In the genomic region with DNA sequence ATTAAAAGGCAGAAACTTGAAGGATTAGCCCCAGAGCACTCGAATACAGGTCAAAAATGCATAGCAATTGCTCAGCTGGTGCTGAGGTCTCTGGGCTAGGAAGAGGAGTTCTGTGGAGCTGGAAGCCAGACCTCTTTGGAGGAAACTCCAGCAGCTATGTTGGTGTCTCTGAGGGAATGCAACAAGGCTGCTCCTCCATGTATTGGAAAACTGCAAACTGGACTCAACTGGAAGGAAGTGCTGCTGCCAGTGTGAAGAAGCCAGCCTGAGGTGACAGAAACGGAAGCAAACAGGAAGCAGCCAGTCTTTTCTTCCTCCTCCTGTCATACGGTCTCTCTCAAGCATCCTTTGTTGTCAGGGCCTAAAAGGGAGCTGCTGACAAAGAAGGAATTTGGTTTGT, we compare ENCODE assay signal across 12 cellular contexts.
DNase-seq lines count a peak whose midpoint lies in the region; ATAC-seq and TF ChIP-seq lines count a peak whose summit lies in the region.
"Had no signal": no experiment of that assay in that cellular context is flagged by ENCODE, and none has a peak within 500 bp of the region (broad histone marks: within the 10 kb centered on the region; RNA-seq: fewer than 3 reads in every experiment).

No MANE protein-coding gene starts in this region.

- no peak for TF ChIP-seq CTCF in IMR-90 (conservative IDR thresholded peaks at IDR 0.05; ENCODE audit: low read depth, low read length)

- no peak for ATAC-seq in IMR-90 (ENCODE audit: low read depth)
- ATAC-seq in activated naive CD8-positive, alpha-beta T cell treated with anti-CD3 and anti-CD28 coated beads, Interleukin-2, amount 10 ng/mL, durations not matched to agents 7 days and 5 days (ENCODE audit: low read depth): peak; percentile 85
- peak in 1 of 2 donors; percentile 57 for ATAC-seq in natural killer cell treated with Interleukin-12 subunit alpha and Interleukin-12 subunit beta and Interleukin-15 and Interleukin-18, amount 100 ng/mL, for 72 hours
- ATAC-seq in GM18909 (IDR thresholded peaks at IDR 0.05; ENCODE audit: poor library complexity, unreplicated experiment): no peak

- H3K9me1 ChIP-seq in IMR-90 (ENCODE audit: insufficient read depth, low read length): no peaks in the 10 kb centered on the region; the same call in 1 of the 2 replicates

- no peak overlapping the region for H3K18ac ChIP-seq in IMR-90 (ENCODE audit: low read depth, low read length)

- H3K9me3 Mint-ChIP-seq in CD4-positive, alpha-beta memory T cell: peaks cover 0 to 2% (median 0%) of the 10 kb centered on the region in 8 donors
- no peaks in the 10 kb centered on the region for H3K9me3 Mint-ChIP-seq in activated naive CD8-positive, alpha-beta T cell treated with anti-CD3 and anti-CD28 coated beads, Interleukin-2, amount 10 ng/mL, durations not matched to agents 7 days and 5 days
- peaks cover 2% of the 10 kb centered on the region for H3K9me3 Mint-ChIP-seq in natural killer cell treated with Interleukin-12 subunit alpha and Interleukin-12 subunit beta and Interleukin-15 and Interleukin-18, amount 100 ng/mL, for 72 hours

- no peak overlapping the region for H3K27ac ChIP-seq in CD4-positive, alpha-beta memory T cell (ENCODE audit: low read depth, low read length)
- no peak overlapping the region for H3K27ac ChIP-seq in IMR-90 (ENCODE audit: insufficient read depth, low read length)

- no peak overlapping the region for H2BK20ac ChIP-seq in IMR-90 (ENCODE audit: low read depth, low read length)

- no peaks in the 10 kb centered on the region for H3K36me3 Mint-ChIP-seq in CD4-positive, alpha-beta memory T cell
- peaks cover 2% of the 10 kb centered on the region for H3K36me3 Mint-ChIP-seq in activated naive CD8-positive, alpha-beta T cell treated with anti-CD3 and anti-CD28 coated beads, Interleukin-2, amount 10 ng/mL, durations not matched to agents 7 days and 5 days
- H3K36me3 Mint-ChIP-seq in natural killer cell treated with Interleukin-12 subunit alpha and Interleukin-12 subunit beta and Interleukin-15 and Interleukin-18, amount 100 ng/mL, for 72 hours: no peaks in the 10 kb centered on the region

- no peak overlapping the region for H4K91ac ChIP-seq in IMR-90 (ENCODE audit: insufficient read depth, low read depth, low read length)

- no peaks in the 10 kb centered on the region for H3K9me3 ChIP-seq in CD4-positive, alpha-beta memory T cell (ENCODE audit: control insufficient read depth in 1 of 2, low read length in 2 of 2)
- H3K9me3 ChIP-seq in IMR-90 (ENCODE audit: control insufficient read depth, insufficient read depth, low read length): peaks cover 3% of the 10 kb centered on the region; the same call in 1 of the 2 replicates
- H3K9me3 ChIP-seq: adrenal gland had no signal

- H4K20me1 ChIP-seq in IMR-90 (ENCODE audit: insufficient read depth, low read length): no peaks in the 10 kb centered on the region

- TF ChIP-seq POLR2A in IMR-90 (IDR thresholded peaks at IDR 0.05; ENCODE audit: low read depth, low read length): no peak

- no peak for TF ChIP-seq RAD21 in IMR-90 (IDR thresholded peaks at IDR 0.05; ENCODE audit: low read length)

- peak overlapping the region; percentile 23; the same call in 1 of the 2 replicates for H2AK5ac ChIP-seq in IMR-90 (ENCODE audit: low read depth, low read length)

- H3K23ac ChIP-seq in IMR-90 (ENCODE audit: low read depth, low read length): no peak overlapping the region

- H3K4ac ChIP-seq in IMR-90 (ENCODE audit: low read depth, low read length): no peak overlapping the region; the same call in 1 of the 2 replicates

- CTCF ChIA-PET in CD4-positive, alpha-beta memory T cell (lab: Charles Lee; ENCODE audit: partially characterized antibody): interaction anchor here (1.2 kb wide), 1 partner anchor 20 kb away, joined by 3 read pairs; no protein-coding TSS in a partner anchor
- CTCF ChIA-PET in IMR-90 (lab: Yijun Ruan, JAX): no interaction called here

- H3K4me2 ChIP-seq in IMR-90 (ENCODE audit: low read depth, low read length): no peak overlapping the region

- POLR2A ChIA-PET in CD4-positive, alpha-beta memory T cell (lab: Charles Lee; ENCODE audit: partially characterized antibody): interaction anchor here (0.9 to 1.2 kb wide), 3 partner anchors 11 to 280 kb away, joined by 3 read pairs; a partner anchor contains a TSS
- POLR2A ChIA-PET in IMR-90 (lab: Charles Lee; ENCODE audit: unreplicated experiment): no interaction called here
- POLR2A ChIA-PET in activated naive CD8-positive, alpha-beta T cell treated with anti-CD3 and anti-CD28 coated beads, Interleukin-2, amount 10 ng/mL, durations not matched to agents 7 days and 5 days (lab: Charles Lee): interaction anchor here (0.6 to 1.0 kb wide), 3 partner anchors 9 to 280 kb away, joined by 3 to 5 read pairs (median 3); a partner anchor contains a TSS

- no TSS peak for BruUV-seq in IMR-90 (replicated peaks; lab: Mats Ljungman, UMichigan)

- WGBS in IMR-90 (ENCODE audit: extremely low coverage in 2 of 2, insufficient read length in 1 of 2), 2 experiments: 25% methylated on average over 1 of the region's 3 CpGs; no CpG with 5 or more reads in 1 of the 2 experiments

- H2BK120ac ChIP-seq in IMR-90 (ENCODE audit: low read depth, low read length): peak overlapping the region; percentile 27; the same call in 1 of the 2 replicates

- peak overlapping the region; percentile 59 for H2AFZ ChIP-seq in IMR-90 (replicated peaks; ENCODE audit: low read length, poor library complexity)

- no peak overlapping the region; a peak in 1 of 4 replicates for H4K8ac ChIP-seq in IMR-90 (ENCODE audit: low read depth in 2 of 2, low read length in 2 of 2)

- dilution Hi-C loops in IMR-90 (cut with HindIII; ENCODE audit: low sequenced_read_pairs, unreplicated experiment): no loop called here

- peaks cover 19% of the 10 kb centered on the region for H3K4me1 ChIP-seq in CD4-positive, alpha-beta memory T cell (ENCODE audit: insufficient read depth, low read length)
- peaks cover 2% of the 10 kb centered on the region; the same call in 1 of the 2 replicates for H3K4me1 ChIP-seq in IMR-90 (ENCODE audit: control insufficient read depth, insufficient read depth, low read length)

- no peak overlapping the region for H3K9ac ChIP-seq in IMR-90 (ENCODE audit: low read depth, low read length)

- no peaks in the 10 kb centered on the region for H3K27me3 Mint-ChIP-seq in CD4-positive, alpha-beta memory T cell
- H3K27me3 Mint-ChIP-seq in activated naive CD8-positive, alpha-beta T cell treated with anti-CD3 and anti-CD28 coated beads, Interleukin-2, amount 10 ng/mL, durations not matched to agents 7 days and 5 days: no peaks in the 10 kb centered on the region
- H3K27me3 Mint-ChIP-seq in natural killer cell treated with Interleukin-12 subunit alpha and Interleukin-12 subunit beta and Interleukin-15 and Interleukin-18, amount 100 ng/mL, for 72 hours: peaks cover 0 to 3% of the 10 kb centered on the region in 2 donors

- no peaks in the 10 kb centered on the region for H3K79me1 ChIP-seq in IMR-90 (ENCODE audit: low read depth in 1 of 2, low read length in 2 of 2)

- H3K14ac ChIP-seq in IMR-90 (replicated peaks; ENCODE audit: low read depth, low read length): peak overlapping the region; percentile 21; the same call in 1 of the 2 replicates

- no peak overlapping the region for H2BK5ac ChIP-seq in IMR-90 (ENCODE audit: low read depth, low read length, poor library complexity, severe bottlenecking)

- in situ Hi-C loops in IMR-90 (cut with MboI; ENCODE audit: low sequenced_read_pairs) (no loop called here), ACHN (cut with HindIII; ENCODE audit: low pct_ligation_motif_present, low pct_unique_long_range_greater_than_20kb, low sequenced_read_pairs) (no loop called here)

- peak overlapping the region; percentile 36; the same call in 1 of the 2 replicates for H4K5ac ChIP-seq in IMR-90 (ENCODE audit: low read depth, low read length)

- peak overlapping the region; percentile 52 to 81 (median 61) for H3K27ac Mint-ChIP-seq in CD4-positive, alpha-beta memory T cell
- H3K27ac Mint-ChIP-seq in activated naive CD8-positive, alpha-beta T cell treated with anti-CD3 and anti-CD28 coated beads, Interleukin-2, amount 10 ng/mL, durations not matched to agents 7 days and 5 days: peak overlapping the region; percentile 85
- H3K27ac Mint-ChIP-seq in natural killer cell treated with Interleukin-12 subunit alpha and Interleukin-12 subunit beta and Interleukin-15 and Interleukin-18, amount 100 ng/mL, for 72 hours: peak overlapping the region; percentile 62 to 86

- intact Hi-C loops in CD4-positive, alpha-beta memory T cell (cut with micrococcal nuclease): no loop called here
- intact Hi-C loops in IMR-90 (cut with micrococcal nuclease): no loop called here

- H2BK15ac ChIP-seq in IMR-90 (ENCODE audit: low read depth, low read length): 0 out of 3 replicates have a peak overlapping the region, but pooled peaks have one; percentile 34

- no peak overlapping the region for H3K56ac ChIP-seq in IMR-90 (ENCODE audit: extremely low read depth, insufficient read depth, low read length)

- peak overlapping the region; percentile 55 for H2AK9ac ChIP-seq in IMR-90 (replicated peaks; ENCODE audit: low read depth, low read length, poor library complexity)

- no peaks in the 10 kb centered on the region for H3K36me3 ChIP-seq in CD4-positive, alpha-beta memory T cell (ENCODE audit: insufficient read depth, low read length)
- H3K36me3 ChIP-seq in IMR-90 (ENCODE audit: control insufficient read depth, insufficient read depth, low read length): no peaks in the 10 kb centered on the region
- H3K36me3 ChIP-seq: adrenal gland had no signal

- no peaks in the 10 kb centered on the region for H3K27me3 ChIP-seq in CD4-positive, alpha-beta memory T cell (ENCODE audit: insufficient read depth, low read length)
- no peaks in the 10 kb centered on the region for H3K27me3 ChIP-seq in IMR-90 (ENCODE audit: control insufficient read depth, insufficient read depth, low read length)
- H3K27me3 ChIP-seq: adrenal gland had no signal

- DNase-seq in CD4-positive, alpha-beta memory T cell: peak in 2 of 5 donors; percentile 19 to 41
- DNase-seq in IMR-90 (no peak), DMS114 treated with DMSO at 0.1 percent for 48 hours (lab: John Stamatoyannopoulos, UW; ENCODE audit: unreplicated experiment) (no peak), ACHN (no peak), AG20443 (ENCODE audit: low spot score) (no peak)
- DNase-seq in activated naive CD8-positive, alpha-beta T cell treated with anti-CD3 and anti-CD28 coated beads, Interleukin-2, amount 10 ng/mL, durations not matched to agents 7 days and 5 days: no peak
- DNase-seq in natural killer cell treated with Interleukin-12 subunit alpha and Interleukin-12 subunit beta and Interleukin-15 and Interleukin-18, amount 100 ng/mL, for 72 hours (ENCODE audit: low spot score): no peak
- DNase-seq: adrenal gland, DMS153, hippocampal formation, NCI-H1694 treated with DMSO at 0.1 percent for 48 hours had no signal

- peaks cover 15 to 32% (median 28%) of the 10 kb centered on the region in 4 donors for H3K4me1 Mint-ChIP-seq in CD4-positive, alpha-beta memory T cell
- peaks cover 23% of the 10 kb centered on the region for H3K4me1 Mint-ChIP-seq in activated naive CD8-positive, alpha-beta T cell treated with anti-CD3 and anti-CD28 coated beads, Interleukin-2, amount 10 ng/mL, durations not matched to agents 7 days and 5 days
- H3K4me1 Mint-ChIP-seq in natural killer cell treated with Interleukin-12 subunit alpha and Interleukin-12 subunit beta and Interleukin-15 and Interleukin-18, amount 100 ng/mL, for 72 hours (ENCODE audit: low read depth in 2 of 2): peaks cover 39 to 40% of the 10 kb centered on the region in 2 donors

- H3K4me3 Mint-ChIP-seq in CD4-positive, alpha-beta memory T cell: peak overlapping the region in 6 of 8 donors; percentile 3 to 68 (median 44)
- peak overlapping the region; percentile 50 for H3K4me3 Mint-ChIP-seq in activated naive CD8-positive, alpha-beta T cell treated with anti-CD3 and anti-CD28 coated beads, Interleukin-2, amount 10 ng/mL, durations not matched to agents 7 days and 5 days
- H3K4me3 Mint-ChIP-seq in natural killer cell treated with Interleukin-12 subunit alpha and Interleukin-12 subunit beta and Interleukin-15 and Interleukin-18, amount 100 ng/mL, for 72 hours: peak overlapping the region; percentile 62

- no peak overlapping the region for H3K4me3 ChIP-seq in CD4-positive, alpha-beta memory T cell (ENCODE audit: low read length in 2 of 2)
- H3K4me3 ChIP-seq in IMR-90 (ENCODE audit: insufficient read depth, low read depth, low read length): no peak overlapping the region
- H3K4me3 ChIP-seq: adrenal gland had no signal
